ENCODE assay signal across 8 cellular contexts in the genomic region with DNA sequence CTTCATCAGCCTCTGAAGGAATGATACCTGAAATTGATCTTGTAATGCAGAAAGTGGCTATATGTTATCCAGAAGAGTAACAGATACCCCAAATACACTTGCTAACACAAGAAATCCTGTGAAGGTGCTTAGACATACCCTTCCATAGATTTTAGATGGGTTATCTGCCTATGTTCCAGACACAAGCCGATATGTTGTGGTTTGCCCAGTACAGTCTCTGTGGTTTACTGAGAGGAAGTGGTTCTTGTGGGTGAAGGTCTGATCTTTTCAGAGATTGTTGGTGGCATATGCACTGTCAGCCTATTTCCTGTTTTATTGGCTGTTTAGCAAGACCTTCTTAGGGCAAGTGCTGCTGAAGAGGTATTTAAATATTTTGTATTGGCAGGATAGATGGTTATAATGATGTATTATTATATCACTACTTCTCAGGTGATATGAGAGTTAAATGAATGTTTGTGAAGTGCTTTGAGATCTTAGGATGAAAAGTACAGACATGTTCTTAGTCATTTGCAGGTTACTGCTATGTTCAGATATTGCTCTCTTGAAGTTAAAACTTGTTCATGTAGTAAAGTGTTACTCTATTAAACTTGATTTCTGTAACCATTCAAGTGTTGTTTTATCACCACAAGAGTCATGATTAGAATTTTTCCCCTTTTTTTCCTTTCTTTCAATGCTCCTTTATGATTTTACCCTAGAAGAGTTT. TPM values are rescaled to one million over a fixed set of nuclear protein-coding genes. Genes with fewer than 3 reads are reported as not detected.
A peak's percentile ranks its signal among the peaks of the same experiment; 100 is the strongest.
DNase-seq lines count a peak whose midpoint lies in the region; ATAC-seq, FAIRE-seq and TF ChIP-seq lines count a peak whose summit lies in the region.

No MANE protein-coding gene starts in this region.

- H3K4me3 Mint-ChIP-seq in glutamatergic neuron (ENCODE audit: unreplicated experiment) = no peak overlapping the region

- FAIRE-seq in GM12892 (lab: Jason Lieb, UNC) = peak; percentile 100

- H3K27me3 Mint-ChIP-seq in glutamatergic neuron (ENCODE audit: unreplicated experiment) = peaks cover 2% of the 10 kb centered on the region

- DNase-seq in GM12892 (ENCODE audit: insufficient read length) = peak; percentile 42
- peak; percentile 30 for DNase-seq in T-helper 22 cell (ENCODE audit: low read depth)
- DNase-seq in islet precursor cell = peak; percentile 74
- DNase-seq in glutamatergic neuron = no peak
- DNase-seq in omental fat pad (ENCODE audit: low spot score) = no peak
- DNase-seq in NCI-H2227 (lab: John Stamatoyannopoulos, UW; ENCODE audit: unreplicated experiment) = no peak

- no peak overlapping the region for H3K27ac Mint-ChIP-seq in glutamatergic neuron (ENCODE audit: unreplicated experiment)

- H3K9me3 Mint-ChIP-seq in glutamatergic neuron (ENCODE audit: unreplicated experiment) = peaks cover 2% of the 10 kb centered on the region

- no peak for TF ChIP-seq POLR2A in GM12892 (IDR thresholded peaks at IDR 0.05; ENCODE audit: low read depth, low read length)

- H3K4me1 Mint-ChIP-seq in glutamatergic neuron (ENCODE audit: low read depth, unreplicated experiment) = peaks cover 19% of the 10 kb centered on the region

- ATAC-seq in GM21447 (IDR thresholded peaks at IDR 0.05; ENCODE audit: unreplicated experiment) (peak; percentile 87), HG03558 (IDR thresholded peaks at IDR 0.05; ENCODE audit: extremely low read depth, unreplicated experiment) (peak; percentile 55), omental fat pad (ENCODE audit: low FRiP score) (no peak)

- H3K36me3 Mint-ChIP-seq in glutamatergic neuron (ENCODE audit: unreplicated experiment) = no peaks in the 10 kb centered on the region

- TF ChIP-seq CTCF in glutamatergic neuron (IDR thresholded peaks at IDR 0.05; ENCODE audit: partially characterized antibody, unreplicated experiment) (no peak), omental fat pad (IDR thresholded peaks at IDR 0.05) (no peak)

RNA-seq across cellular contexts. Expression of a gene that starts 8.2 kb away (rescaled TPM):
- polyA plus RNA-seq in GM12892 (2012; ENCODE audit: missing spikeins) = 11.9 TPM
- total RNA-seq in glutamatergic neuron (ENCODE audit: unreplicated experiment) (40.8 TPM), omental fat pad (100 to 1,000 TPM in 1 of 4 donors, 10 to 100 TPM in 3; 69.8 to 137 (median 75.2) TPM)

RNA-seq across cellular contexts. Expression of a gene that starts 19.4 kb away (rescaled TPM):
- 1.8 TPM for polyA plus RNA-seq in GM12892 (2012; ENCODE audit: missing spikeins)
- total RNA-seq in glutamatergic neuron (ENCODE audit: unreplicated experiment) = 15.8 TPM
- total RNA-seq in omental fat pad = 1 to 10 TPM; 2.9 to 6.1 (median 4.4) TPM

Comparison
In these comparisons a context has a peak if more than half of its experiments do, and no peak if none do; other contexts are left out.
1. DNase-seq: peak in GM12892 (single experiment), T-helper 22 cell (single experiment) and islet precursor cell (single experiment); none in glutamatergic neuron (single experiment), omental fat pad (single experiment) and NCI-H2227 (single experiment).